ENCODE assay signal across 1 cellular context in the genomic region with DNA sequence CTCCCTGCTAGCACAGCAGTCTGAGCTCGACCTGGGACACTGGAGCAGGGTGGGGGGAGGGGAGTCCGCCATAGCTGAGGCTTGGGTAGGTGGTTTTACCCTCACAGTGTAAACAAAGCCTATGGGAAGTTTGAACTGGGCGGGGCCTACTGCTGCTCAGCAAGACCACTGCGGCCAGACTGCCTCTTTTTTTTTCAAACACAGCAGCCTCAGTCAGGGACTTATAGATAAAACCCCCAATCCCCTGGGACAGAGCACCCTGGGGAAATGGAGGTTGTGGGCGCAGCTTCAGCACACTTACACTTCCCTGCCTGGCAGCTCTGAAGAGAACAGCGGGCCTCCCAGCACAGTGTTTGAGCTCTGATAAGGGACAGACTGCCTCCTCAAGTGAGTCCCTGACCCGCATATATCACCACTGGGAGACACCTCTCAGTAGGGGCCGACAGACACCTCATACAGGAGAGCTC.
TF ChIP-seq lines count a peak whose summit lies in the region.

No MANE protein-coding gene starts in this region.

TF ChIP-seq in K562, 482 proteins besides CTCF, POLR2A, EP300 and RAD21 (continued from another document):
- TF ChIP-seq, protein P1, sequence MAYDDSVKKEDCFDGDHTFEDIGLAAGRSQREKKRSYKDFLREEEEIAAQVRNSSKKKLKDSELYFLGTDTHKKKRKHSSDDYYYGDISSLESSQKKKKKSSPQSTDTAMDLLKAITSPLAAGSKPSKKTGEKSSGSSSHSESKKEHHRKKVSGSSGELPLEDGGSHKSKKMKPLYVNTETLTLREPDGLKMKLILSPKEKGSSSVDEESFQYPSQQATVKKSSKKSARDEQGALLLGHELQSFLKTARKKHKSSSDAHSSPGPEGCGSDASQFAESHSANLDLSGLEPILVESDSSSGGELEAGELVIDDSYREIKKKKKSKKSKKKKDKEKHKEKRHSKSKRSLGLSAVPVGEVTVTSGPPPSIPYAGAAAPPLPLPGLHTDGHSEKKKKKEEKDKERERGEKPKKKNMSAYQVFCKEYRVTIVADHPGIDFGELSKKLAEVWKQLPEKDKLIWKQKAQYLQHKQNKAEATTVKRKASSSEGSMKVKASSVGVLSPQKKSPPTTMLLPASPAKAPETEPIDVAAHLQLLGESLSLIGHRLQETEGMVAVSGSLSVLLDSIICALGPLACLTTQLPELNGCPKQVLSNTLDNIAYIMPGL (CRISPR knock-in tag; IDR thresholded peaks at IDR 0.05), result no peak
- TF ChIP-seq ETV5 (CRISPR knock-in tag; IDR thresholded peaks at IDR 0.05; ENCODE audit: low read depth), result no peak
- peak in 2 of 3 experiments; percentile 15 to 70 for TF ChIP-seq YY1 (IDR thresholded peaks at IDR 0.05; ENCODE audit: borderline replicate concordance in 1 of 3, control insufficient read depth in 1 of 3, extremely low read depth in 1 of 3, insufficient read depth in 3 of 3, insufficient read length in 1 of 3, insufficient replicate concordance in 2 of 3, low read depth in 1 of 3, low read length in 2 of 3)
- TF ChIP-seq NRF1 (conservative IDR thresholded peaks at IDR 0.05 in 1 of 2, IDR thresholded peaks at IDR 0.05 in 1 of 2), result peak in 1 of 2 experiments; percentile 13; a peak in 1 of 4 replicates
- TF ChIP-seq, protein P2, sequence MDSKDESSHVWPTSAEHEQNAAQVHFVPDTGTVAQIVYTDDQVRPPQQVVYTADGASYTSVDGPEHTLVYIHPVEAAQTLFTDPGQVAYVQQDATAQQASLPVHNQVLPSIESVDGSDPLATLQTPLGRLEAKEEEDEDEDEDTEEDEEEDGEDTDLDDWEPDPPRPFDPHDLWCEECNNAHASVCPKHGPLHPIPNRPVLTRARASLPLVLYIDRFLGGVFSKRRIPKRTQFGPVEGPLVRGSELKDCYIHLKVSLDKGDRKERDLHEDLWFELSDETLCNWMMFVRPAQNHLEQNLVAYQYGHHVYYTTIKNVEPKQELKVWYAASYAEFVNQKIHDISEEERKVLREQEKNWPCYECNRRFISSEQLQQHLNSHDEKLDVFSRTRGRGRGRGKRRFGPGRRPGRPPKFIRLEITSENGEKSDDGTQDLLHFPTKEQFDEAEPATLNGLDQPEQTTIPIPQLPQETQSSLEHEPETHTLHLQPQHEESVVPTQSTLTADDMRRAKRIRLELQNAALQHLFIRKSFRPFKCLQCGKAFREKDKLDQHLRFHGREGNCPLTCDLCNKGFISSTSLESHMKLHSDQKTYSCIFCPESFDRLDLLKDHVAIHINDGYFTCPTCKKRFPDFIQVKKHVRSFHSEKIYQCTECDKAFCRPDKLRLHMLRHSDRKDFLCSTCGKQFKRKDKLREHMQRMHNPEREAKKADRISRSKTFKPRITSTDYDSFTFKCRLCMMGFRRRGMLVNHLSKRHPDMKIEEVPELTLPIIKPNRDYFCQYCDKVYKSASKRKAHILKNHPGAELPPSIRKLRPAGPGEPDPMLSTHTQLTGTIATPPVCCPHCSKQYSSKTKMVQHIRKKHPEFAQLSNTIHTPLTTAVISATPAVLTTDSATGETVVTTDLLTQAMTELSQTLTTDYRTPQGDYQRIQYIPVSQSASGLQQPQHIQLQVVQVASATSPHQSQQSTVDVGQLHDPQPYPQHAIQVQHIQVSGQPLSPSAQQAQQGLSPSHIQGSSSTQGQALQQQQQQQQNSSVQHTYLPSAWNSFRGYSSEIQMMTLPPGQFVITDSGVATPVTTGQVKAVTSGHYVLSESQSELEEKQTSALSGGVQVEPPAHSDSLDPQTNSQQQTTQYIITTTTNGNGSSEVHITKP (IDR thresholded peaks at IDR 0.05; ENCODE audit: partially characterized antibody), result peak; percentile 56
- TF ChIP-seq, protein P3, sequence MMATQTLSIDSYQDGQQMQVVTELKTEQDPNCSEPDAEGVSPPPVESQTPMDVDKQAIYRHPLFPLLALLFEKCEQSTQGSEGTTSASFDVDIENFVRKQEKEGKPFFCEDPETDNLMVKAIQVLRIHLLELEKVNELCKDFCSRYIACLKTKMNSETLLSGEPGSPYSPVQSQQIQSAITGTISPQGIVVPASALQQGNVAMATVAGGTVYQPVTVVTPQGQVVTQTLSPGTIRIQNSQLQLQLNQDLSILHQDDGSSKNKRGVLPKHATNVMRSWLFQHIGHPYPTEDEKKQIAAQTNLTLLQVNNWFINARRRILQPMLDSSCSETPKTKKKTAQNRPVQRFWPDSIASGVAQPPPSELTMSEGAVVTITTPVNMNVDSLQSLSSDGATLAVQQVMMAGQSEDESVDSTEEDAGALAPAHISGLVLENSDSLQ (IDR thresholded peaks at IDR 0.05), result peak; percentile 50
- TF ChIP-seq ARID1B (IDR thresholded peaks at IDR 0.05), result peak; percentile 45
- peak; percentile 56; the same call in 1 of the 2 replicates for TF ChIP-seq CBFA2T3 (IDR thresholded peaks at IDR 0.05)
- TF ChIP-seq ELF2 (CRISPR knock-in tag; IDR thresholded peaks at IDR 0.05), result no peak
- peak; percentile 49 for TF ChIP-seq TCF3 (CRISPR knock-in tag; IDR thresholded peaks at IDR 0.05)
- no peak for TF ChIP-seq ZNF551 (CRISPR knock-in tag; IDR thresholded peaks at IDR 0.05)
- no peak for TF ChIP-seq NR2C2 (CRISPR knock-in tag; IDR thresholded peaks at IDR 0.05)
- no peak for TF ChIP-seq NR2C2 (tag; IDR thresholded peaks at IDR 0.05)
- TF ChIP-seq ZNF384 (IDR thresholded peaks at IDR 0.05; ENCODE audit: low read depth, low read length), result peak; percentile 39; the same call in 1 of the 2 replicates
- TF ChIP-seq ZNF324 (CRISPR knock-in tag; IDR thresholded peaks at IDR 0.05), result no peak
- no peak for TF ChIP-seq BRD4 (IDR thresholded peaks at IDR 0.05)
- no peak for TF ChIP-seq DMBX1 (CRISPR knock-in tag; IDR thresholded peaks at IDR 0.05; ENCODE audit: borderline replicate concordance)
- TF ChIP-seq FOXA3 (CRISPR knock-in tag; conservative IDR thresholded peaks at IDR 0.05 in 1 of 2, IDR thresholded peaks at IDR 0.05 in 1 of 2), result peak; percentile 68 to 74; a peak in 3 of 4 replicates
- TF ChIP-seq KAT7 (CRISPR knock-in tag; IDR thresholded peaks at IDR 0.05; ENCODE audit: borderline replicate concordance), result no peak
- TF ChIP-seq TAL1 (IDR thresholded peaks at IDR 0.05), result peak; percentile 8; the same call in 1 of the 2 replicates
- no peak for TF ChIP-seq NR4A1 (CRISPR knock-in tag; IDR thresholded peaks at IDR 0.05)
- TF ChIP-seq NR4A1 (tag; IDR thresholded peaks at IDR 0.05), result peak; percentile 57; the same call in 1 of the 2 replicates
- TF ChIP-seq, protein P4, sequence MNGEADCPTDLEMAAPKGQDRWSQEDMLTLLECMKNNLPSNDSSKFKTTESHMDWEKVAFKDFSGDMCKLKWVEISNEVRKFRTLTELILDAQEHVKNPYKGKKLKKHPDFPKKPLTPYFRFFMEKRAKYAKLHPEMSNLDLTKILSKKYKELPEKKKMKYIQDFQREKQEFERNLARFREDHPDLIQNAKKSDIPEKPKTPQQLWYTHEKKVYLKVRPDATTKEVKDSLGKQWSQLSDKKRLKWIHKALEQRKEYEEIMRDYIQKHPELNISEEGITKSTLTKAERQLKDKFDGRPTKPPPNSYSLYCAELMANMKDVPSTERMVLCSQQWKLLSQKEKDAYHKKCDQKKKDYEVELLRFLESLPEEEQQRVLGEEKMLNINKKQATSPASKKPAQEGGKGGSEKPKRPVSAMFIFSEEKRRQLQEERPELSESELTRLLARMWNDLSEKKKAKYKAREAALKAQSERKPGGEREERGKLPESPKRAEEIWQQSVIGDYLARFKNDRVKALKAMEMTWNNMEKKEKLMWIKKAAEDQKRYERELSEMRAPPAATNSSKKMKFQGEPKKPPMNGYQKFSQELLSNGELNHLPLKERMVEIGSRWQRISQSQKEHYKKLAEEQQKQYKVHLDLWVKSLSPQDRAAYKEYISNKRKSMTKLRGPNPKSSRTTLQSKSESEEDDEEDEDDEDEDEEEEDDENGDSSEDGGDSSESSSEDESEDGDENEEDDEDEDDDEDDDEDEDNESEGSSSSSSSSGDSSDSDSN (IDR thresholded peaks at IDR 0.05; ENCODE audit: borderline replicate concordance in 1 of 2, low read depth in 2 of 2, low read length in 2 of 2), result peak in 1 of 2 experiments; percentile 55; a peak in 1 of 4 replicates
- 0 out of 2 replicates have a peak, but pooled peaks have one; percentile 20 for TF ChIP-seq DPF2 (IDR thresholded peaks at IDR 0.05)
- TF ChIP-seq, protein P5, sequence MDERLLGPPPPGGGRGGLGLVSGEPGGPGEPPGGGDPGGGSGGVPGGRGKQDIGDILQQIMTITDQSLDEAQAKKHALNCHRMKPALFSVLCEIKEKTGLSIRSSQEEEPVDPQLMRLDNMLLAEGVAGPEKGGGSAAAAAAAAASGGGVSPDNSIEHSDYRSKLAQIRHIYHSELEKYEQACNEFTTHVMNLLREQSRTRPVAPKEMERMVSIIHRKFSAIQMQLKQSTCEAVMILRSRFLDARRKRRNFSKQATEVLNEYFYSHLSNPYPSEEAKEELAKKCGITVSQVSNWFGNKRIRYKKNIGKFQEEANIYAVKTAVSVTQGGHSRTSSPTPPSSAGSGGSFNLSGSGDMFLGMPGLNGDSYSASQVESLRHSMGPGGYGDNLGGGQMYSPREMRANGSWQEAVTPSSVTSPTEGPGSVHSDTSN (CRISPR knock-in tag; IDR thresholded peaks at IDR 0.05; ENCODE audit: low read depth), result no peak
- TF ChIP-seq, protein P5 (tag; conservative IDR thresholded peaks at IDR 0.05; ENCODE audit: low read depth), result peak; percentile 36; the same call in 1 of the 2 replicates
- peak; percentile 19; the same call in 1 of the 2 replicates for TF ChIP-seq CBFA2T2 (conservative IDR thresholded peaks at IDR 0.05)
